ENCODE assay signal across 1 cellular context in genomic region chr17:78252111-78252634, GRCh38.
TF ChIP-seq lines count a peak whose summit lies in the region.

No MANE protein-coding gene starts in this region.

TF ChIP-seq in IMR-90, 13 proteins besides CTCF, POLR2A, EP300 and RAD21 (continued from another document):
- no peak for TF ChIP-seq ELK1 (IDR thresholded peaks at IDR 0.05; ENCODE audit: borderline replicate concordance, low read depth, low read length)
- TF ChIP-seq MXI1 (IDR thresholded peaks at IDR 0.05; ENCODE audit: borderline replicate concordance, low read depth, low read length): no peak
- TF ChIP-seq SMC3 (IDR thresholded peaks at IDR 0.05; ENCODE audit: low read depth, low read length): no peak
- no peak for TF ChIP-seq RFX5 (IDR thresholded peaks at IDR 0.05; ENCODE audit: low read depth, low read length)
- no peak for TF ChIP-seq USF2 (IDR thresholded peaks at IDR 0.05; ENCODE audit: low read depth, low read length)
- no peak for TF ChIP-seq MAZ (IDR thresholded peaks at IDR 0.05; ENCODE audit: borderline replicate concordance, low read depth, low read length)
- no peak for TF ChIP-seq BHLHE40 (IDR thresholded peaks at IDR 0.05; ENCODE audit: low read depth, low read length)
- no peak for TF ChIP-seq FOS (IDR thresholded peaks at IDR 0.05; ENCODE audit: low read depth, low read length)
- TF ChIP-seq MAFK (IDR thresholded peaks at IDR 0.05; ENCODE audit: low read depth, low read length): no peak
